Comparison of ENCODE assay signal across 11 cellular contexts in genomic region chr2:127084611-127085031, GRCh38. TPM values are rescaled to one million over a fixed set of nuclear protein-coding genes. Genes with fewer than 3 reads are reported as not detected.
DNase-seq lines count a peak whose midpoint lies in the region; ATAC-seq lines count a peak whose summit lies in the region.
"Had no signal": no experiment of that assay in that cellular context is flagged by ENCODE, and none has a peak within 500 bp of the region (broad histone marks: within the 10 kb centered on the region; RNA-seq: fewer than 3 reads in every experiment).

No MANE protein-coding gene starts in this region.

- H3K9me3 Mint-ChIP-seq in naive B cell, result no peaks in the 10 kb centered on the region

- H3K36me3 Mint-ChIP-seq in naive B cell, result no peaks in the 10 kb centered on the region

- H3K4me1 Mint-ChIP-seq in naive B cell, result peaks cover 69 to 90% (median 70%) of the 10 kb centered on the region in 3 donors

- H3K9ac ChIP-seq in NT2/D1 (ENCODE audit: insufficient read length, low read depth), result peak overlapping the region; percentile 66

- H3K27ac ChIP-seq in ACC112 (ENCODE audit: low read depth, low read length), result peak overlapping the region; percentile 91

- H3K4me1 ChIP-seq in ACC112 (ENCODE audit: control insufficient read depth, insufficient read depth, low read length, unreplicated experiment), result peaks cover 82% of the 10 kb centered on the region
- H3K4me1 ChIP-seq in NT2/D1 (ENCODE audit: insufficient read depth, insufficient read length), result peaks cover 61% of the 10 kb centered on the region
- H3K4me1 ChIP-seq: HAP-1 had no signal

- H2AFZ ChIP-seq in ACC112 (ENCODE audit: low read length, unreplicated experiment), result no peak overlapping the region

- H3K4me3 Mint-ChIP-seq in naive B cell, result peak overlapping the region in 4 of 8 donors; percentile 42 to 77 (median 60)

- H3K27me3 ChIP-seq in ACC112 (ENCODE audit: insufficient read depth, low read length) (no peaks in the 10 kb centered on the region), NT2/D1 (ENCODE audit: insufficient read depth, insufficient read length) (no peaks in the 10 kb centered on the region)

- no peak for ATAC-seq in naive B cell (ENCODE audit: low read depth in 2 of 2)
- ATAC-seq in GM19035 (IDR thresholded peaks at IDR 0.05; ENCODE audit: unreplicated experiment), result no peak
- no peak for ATAC-seq in HG02588 (IDR thresholded peaks at IDR 0.05; ENCODE audit: unreplicated experiment)

- H3K79me2 ChIP-seq in ACC112 (ENCODE audit: control insufficient read depth, insufficient read depth, low read length, unreplicated experiment), result peaks cover 74% of the 10 kb centered on the region

- no peaks in the 10 kb centered on the region for H3K36me3 ChIP-seq in ACC112 (ENCODE audit: insufficient read depth, low read length)
- no peaks in the 10 kb centered on the region for H3K36me3 ChIP-seq in NT2/D1 (ENCODE audit: insufficient read depth, insufficient read length, low read length)
- H3K36me3 ChIP-seq: HAP-1 had no signal

- H3K27me3 Mint-ChIP-seq in naive B cell, result no peaks in the 10 kb centered on the region

- DNase-seq in NT2/D1 (ENCODE audit: low read depth, low spot score) (no peak), astrocyte of the hippocampus (ENCODE audit: low read depth, low spot score) (peak; percentile 39), naive B cell (peak; percentile 38), SIG-M5 (lab: John Stamatoyannopoulos, UW) (no peak), NOMO-1 treated with DMSO at 0.1 percent for 48 hours (lab: John Stamatoyannopoulos, UW; ENCODE audit: unreplicated experiment) (no peak)
- DNase-seq: DND-41, NCI-H526 had no signal

- H3K9me3 ChIP-seq in NT2/D1 (ENCODE audit: insufficient read depth, low read length), result no peaks in the 10 kb centered on the region
- H3K9me3 ChIP-seq: HAP-1 had no signal

- peak overlapping the region in 4 of 6 donors; percentile 85 to 98 (median 88) for H3K27ac Mint-ChIP-seq in naive B cell

- H3K4me3 ChIP-seq in ACC112 (ENCODE audit: low read depth, low read length) (peak overlapping the region; percentile 40), NT2/D1 (ENCODE audit: insufficient read length, low read depth) (no peak overlapping the region)
- H3K4me3 ChIP-seq: HAP-1 had no signal

RNA-seq across cellular contexts. Expression of gene BIN1, which starts 22.3 kb away (rescaled TPM):
- polyA plus RNA-seq in naive B cell (ENCODE audit: low read depth in 6 of 6), result 100 to 1,000 TPM; 103 to 150 (median 124) TPM

Comparison
In these comparisons a context has a peak if more than half of its experiments do, and no peak if none do; other contexts are left out.
1. DNase-seq: peak in astrocyte of the hippocampus (single experiment) and naive B cell (single experiment); none in NT2/D1 (single experiment), SIG-M5 (single experiment) and NOMO-1 treated with DMSO at 0.1 percent for 48 hours (single experiment).